35 cellular contexts compared by ENCODE assay signal in genomic region chr6:155670655-155671054, GRCh38.
"Had no signal": no experiment of that assay in that cellular context is flagged by ENCODE, and none has a peak within 500 bp of the region (broad histone marks: within the 10 kb centered on the region; RNA-seq: fewer than 3 reads in every experiment).

No MANE protein-coding gene starts in this region.

- DNase-seq: Karpas-422, Kasumi-1, KG1, MG63, MM.1S, MV-4-11, NCI-H1048, NCI-H1092, NCI-H1092 treated with DMSO at 0.1 percent for 48 hours, NCI-H1105, NCI-H1105 treated with DMSO at 0.1 percent for 48 hours, NCI-H1417, NCI-H1417 treated with DMSO at 0.1 percent for 48 hours, NCI-H1436, NCI-H1436 treated with DMSO at 0.1 percent for 48 hours, NCI-H146, NCI-H1694, NCI-H1694 treated with DMSO at 0.1 percent for 48 hours, NCI-H187, NCI-H187 treated with DMSO at 0.1 percent for 48 hours, NCI-H1930, NCI-H2029, NCI-H2029 treated with DMSO at 0.1 percent for 48 hours, NCI-H2081, NCI-H2081 treated with DMSO at 0.1 percent for 48 hours, NCI-H2107, NCI-H2171, NCI-H2171 treated with DMSO at 0.1 percent for 48 hours, NCI-H2227 treated with DMSO at 0.1 percent for 48 hours, NCI-H226, NCI-H345, NCI-H446, NCI-H446 treated with DMSO at 0.1 percent for 48 hours, NCI-H510A had no signal

- H3K9me3 ChIP-seq: MG63 had no signal

- H3K4me3 ChIP-seq: MG63 had no signal

- H3K27ac ChIP-seq: KMS-11 had no signal

- H3K9ac ChIP-seq: KMS-11 had no signal

- H3K36me3 ChIP-seq: MG63 had no signal

- H3K27me3 ChIP-seq: MG63 had no signal

- H3K4me2 ChIP-seq: KMS-11 had no signal
